ENCODE assay signal across 34 cellular contexts in the genomic region with DNA sequence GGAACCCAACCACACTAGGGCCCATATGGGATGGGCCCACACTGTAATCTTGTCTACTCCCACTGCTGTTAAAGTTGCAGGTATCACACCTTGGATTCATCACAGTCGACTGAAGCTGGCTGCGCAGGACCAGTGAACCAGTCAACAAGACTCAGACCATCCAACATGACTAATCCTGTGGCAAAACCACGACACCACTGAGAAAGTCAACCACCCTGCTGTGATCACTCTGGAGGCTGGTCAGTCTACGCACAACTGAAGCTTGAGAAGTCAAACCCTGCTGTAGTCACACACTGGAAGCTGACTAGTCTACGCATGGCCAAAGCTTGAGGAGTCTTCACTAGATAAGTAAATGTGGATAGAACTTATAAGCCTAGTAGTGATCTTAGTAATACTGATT. TPM values are rescaled to one million over a fixed set of nuclear protein-coding genes. Genes with fewer than 3 reads are reported as not detected.
A peak's percentile ranks its signal among the peaks of the same experiment; 100 is the strongest.
DNase-seq lines count a peak whose midpoint lies in the region; ATAC-seq, FAIRE-seq and TF ChIP-seq lines count a peak whose summit lies in the region.
"Had no signal": no experiment of that assay in that cellular context is flagged by ENCODE, and none has a peak within 500 bp of the region (broad histone marks: within the 10 kb centered on the region; RNA-seq: fewer than 3 reads in every experiment).

No MANE protein-coding gene starts in this region.

- peaks cover 12 to 13% of the 10 kb centered on the region in 2 donors for H3K9me3 Mint-ChIP-seq in activated T-cell treated with anti-CD3 and anti-CD28 coated beads, Interleukin-2, amount 50 U/mL, for 72 hours
- peaks cover 39% of the 10 kb centered on the region for H3K9me3 Mint-ChIP-seq in activated T-cell treated with anti-CD3 and anti-CD28 coated beads, Interleukin-2, amount 50 U/mL, for 24 hours
- H3K9me3 Mint-ChIP-seq in stimulated activated memory B cell treated with anti-CD40 and anti-IgM and Interleukin-4, amounts not matched to agents 10 μg/mL and 1 μg/mL and 100 μg/mL, for 72 hours, result peaks cover 18% of the 10 kb centered on the region
- H3K9me3 Mint-ChIP-seq in glutamatergic neuron (ENCODE audit: unreplicated experiment), result peaks cover 10% of the 10 kb centered on the region

- peaks cover 6% of the 10 kb centered on the region for H3K4me1 Mint-ChIP-seq in activated T-cell treated with anti-CD3 and anti-CD28 coated beads, Interleukin-2, amount 50 U/mL, for 72 hours (ENCODE audit: low read depth)
- H3K4me1 Mint-ChIP-seq in activated T-cell treated with anti-CD3 and anti-CD28 coated beads, Interleukin-2, amount 50 U/mL, for 24 hours (ENCODE audit: low read depth), result no peaks in the 10 kb centered on the region
- peaks cover 7% of the 10 kb centered on the region for H3K4me1 Mint-ChIP-seq in stimulated activated memory B cell treated with anti-CD40 and anti-IgM and Interleukin-4, amounts not matched to agents 10 μg/mL and 1 μg/mL and 100 μg/mL, for 72 hours
- H3K4me1 Mint-ChIP-seq in glutamatergic neuron (ENCODE audit: low read depth, unreplicated experiment), result no peaks in the 10 kb centered on the region
- H3K4me1 Mint-ChIP-seq: naive thymus-derived CD4-positive, alpha-beta T cell had no signal

- H3K27me3 ChIP-seq in bronchial epithelial cell (ENCODE audit: control insufficient read depth, insufficient read depth, low read length), result no peaks in the 10 kb centered on the region
- H3K27me3 ChIP-seq: BLaER1, brain microvascular endothelial cell had no signal

- peak in 1 of 2 donors; percentile 48 for DNase-seq in activated T-cell treated with anti-CD3 and anti-CD28 coated beads, Interleukin-2, amount 50 U/mL, for 72 hours
- DNase-seq in activated T-cell treated with anti-CD3 and anti-CD28 coated beads, Interleukin-2, amount 50 U/mL, for 24 hours, result no peak
- DNase-seq in bronchial epithelial cell (ENCODE audit: low read depth) (peak; percentile 58), glutamatergic neuron (no peak), GF-D8 (lab: John Stamatoyannopoulos, UW) (no peak)
- DNase-seq: activated CD4-positive, alpha-beta T cell treated with anti-CD3 and anti-CD28 coated beads, Interleukin-2, amount 50 U/mL, for 1 hour; activated CD8-positive, alpha-beta memory T cell treated with anti-CD3 and anti-CD28 coated beads, Interleukin-2, amount 50 U/mL, for 48 hours; activated effector memory CD4-positive, alpha-beta T cell treated with anti-CD3 and anti-CD28 coated beads, Interleukin-2, amount 50 U/mL, for 16 hours; brain microvascular endothelial cell; DMS53; HCEC 1CT; left ventricle myocardium superior; naive thymus-derived CD4-positive, alpha-beta T cell; NCI-H1048; NCI-H1694; NCI-H2171; NCI-H524; NK-92 treated with Interleukin-12 subunit alpha and Interleukin-12 subunit beta, amount 100 ng/mL, for 24 hours; nucleus accumbens; PC-9; SIG-M5; substantia nigra; SW 1271; T1000 had no signal

- no peak overlapping the region for H3K4me3 Mint-ChIP-seq in activated T-cell treated with anti-CD3 and anti-CD28 coated beads, Interleukin-2, amount 50 U/mL, for 72 hours
- no peak overlapping the region for H3K4me3 Mint-ChIP-seq in activated T-cell treated with anti-CD3 and anti-CD28 coated beads, Interleukin-2, amount 50 U/mL, for 24 hours
- no peak overlapping the region for H3K4me3 Mint-ChIP-seq in stimulated activated memory B cell treated with anti-CD40 and anti-IgM and Interleukin-4, amounts not matched to agents 10 μg/mL and 1 μg/mL and 100 μg/mL, for 72 hours
- no peak overlapping the region for H3K4me3 Mint-ChIP-seq in glutamatergic neuron (ENCODE audit: unreplicated experiment)
- H3K4me3 Mint-ChIP-seq: naive thymus-derived CD4-positive, alpha-beta T cell; type B pancreatic cell; WTC11 had no signal

- no peak overlapping the region for H3K27ac Mint-ChIP-seq in activated T-cell treated with anti-CD3 and anti-CD28 coated beads, Interleukin-2, amount 50 U/mL, for 72 hours
- H3K27ac Mint-ChIP-seq in activated T-cell treated with anti-CD3 and anti-CD28 coated beads, Interleukin-2, amount 50 U/mL, for 24 hours, result no peak overlapping the region
- no peak overlapping the region for H3K27ac Mint-ChIP-seq in stimulated activated memory B cell treated with anti-CD40 and anti-IgM and Interleukin-4, amounts not matched to agents 10 μg/mL and 1 μg/mL and 100 μg/mL, for 72 hours
- H3K27ac Mint-ChIP-seq in glutamatergic neuron (ENCODE audit: unreplicated experiment), result no peak overlapping the region
- H3K27ac Mint-ChIP-seq: type B pancreatic cell, WTC11 had no signal

- H3K4me3 ChIP-seq in bronchial epithelial cell (ENCODE audit: low read depth, low read length), result no peak overlapping the region
- H3K4me3 ChIP-seq: BLaER1, PC-9 had no signal

- no peak for FAIRE-seq in bronchial epithelial cell (lab: Jason Lieb, UNC)
- FAIRE-seq: endothelial cell of umbilical vein, G401.6 had no signal

- H3K36me3 Mint-ChIP-seq in activated T-cell treated with anti-CD3 and anti-CD28 coated beads, Interleukin-2, amount 50 U/mL, for 72 hours (ENCODE audit: insufficient read depth in 2 of 2), result peaks cover 29 to 44% of the 10 kb centered on the region in 2 donors
- peaks cover 66% of the 10 kb centered on the region for H3K36me3 Mint-ChIP-seq in activated T-cell treated with anti-CD3 and anti-CD28 coated beads, Interleukin-2, amount 50 U/mL, for 24 hours (ENCODE audit: low read depth)
- H3K36me3 Mint-ChIP-seq in stimulated activated memory B cell treated with anti-CD40 and anti-IgM and Interleukin-4, amounts not matched to agents 10 μg/mL and 1 μg/mL and 100 μg/mL, for 72 hours, result peaks cover 86% of the 10 kb centered on the region
- H3K36me3 Mint-ChIP-seq in glutamatergic neuron (ENCODE audit: unreplicated experiment), result peaks cover 34% of the 10 kb centered on the region

- no peaks in the 10 kb centered on the region for H3K27me3 Mint-ChIP-seq in activated T-cell treated with anti-CD3 and anti-CD28 coated beads, Interleukin-2, amount 50 U/mL, for 72 hours (ENCODE audit: low read depth)
- no peaks in the 10 kb centered on the region for H3K27me3 Mint-ChIP-seq in activated T-cell treated with anti-CD3 and anti-CD28 coated beads, Interleukin-2, amount 50 U/mL, for 24 hours
- H3K27me3 Mint-ChIP-seq in stimulated activated memory B cell treated with anti-CD40 and anti-IgM and Interleukin-4, amounts not matched to agents 10 μg/mL and 1 μg/mL and 100 μg/mL, for 72 hours, result no peaks in the 10 kb centered on the region
- no peaks in the 10 kb centered on the region for H3K27me3 Mint-ChIP-seq in glutamatergic neuron (ENCODE audit: unreplicated experiment)
- H3K27me3 Mint-ChIP-seq: naive thymus-derived CD4-positive, alpha-beta T cell; type B pancreatic cell had no signal

- ATAC-seq in activated T-cell treated with anti-CD3 and anti-CD28 coated beads, Interleukin-2, amount 50 U/mL, for 72 hours (replicated peaks in 1 of 2), result peak; percentile 80 to 81
- ATAC-seq in HG02981 (IDR thresholded peaks at IDR 0.05; ENCODE audit: unreplicated experiment), result peak; percentile 40
- peak; percentile 74 for ATAC-seq in stimulated activated memory B cell treated with anti-CD40 and anti-IgM and Interleukin-4, amounts not matched to agents 10 μg/mL and 1 μg/mL and 100 μg/mL, for 72 hours
- ATAC-seq in GM21381 (IDR thresholded peaks at IDR 0.05; ENCODE audit: unreplicated experiment), result no peak
- ATAC-seq: left ventricle myocardium superior; naive thymus-derived CD4-positive, alpha-beta T cell; WTC11 had no signal

- peaks cover 10% of the 10 kb centered on the region for H3K36me3 ChIP-seq in bronchial epithelial cell (ENCODE audit: control insufficient read depth, insufficient read depth, low read length)
- H3K36me3 ChIP-seq: brain microvascular endothelial cell had no signal

- TF ChIP-seq CTCF in bronchial epithelial cell (IDR thresholded peaks at IDR 0.05; ENCODE audit: insufficient read depth, low read length, severe bottlenecking), result no peak
- TF ChIP-seq CTCF in glutamatergic neuron (IDR thresholded peaks at IDR 0.05; ENCODE audit: partially characterized antibody, unreplicated experiment), result no peak

RNA-seq across cellular contexts. Expression of a gene that starts 9.6 kb away (rescaled TPM):
- total RNA-seq in activated T-cell treated with anti-CD3 and anti-CD28 coated beads, Interleukin-2, amount 50 U/mL, for 72 hours, result 10 to 100 TPM; 33.4 to 44.5 TPM
- total RNA-seq in bronchial epithelial cell, result 51.9 and 68.0 TPM in 2 replicates
- 33.3 TPM for total RNA-seq in glutamatergic neuron (ENCODE audit: unreplicated experiment)

RNA-seq across cellular contexts. Expression of a gene that starts 31.2 kb away (rescaled TPM):
- total RNA-seq in activated T-cell treated with anti-CD3 and anti-CD28 coated beads, Interleukin-2, amount 50 U/mL, for 72 hours, result 10 to 100 TPM; 21.5 to 27.1 TPM
- total RNA-seq in bronchial epithelial cell (4.7 and 6.9 TPM in 2 replicates), glutamatergic neuron (ENCODE audit: unreplicated experiment) (24.5 TPM)

RNA-seq across cellular contexts. Expression of a gene that starts 32.2 kb away (rescaled TPM):
- 10 to 100 TPM; 26.4 to 37.0 TPM for total RNA-seq in activated T-cell treated with anti-CD3 and anti-CD28 coated beads, Interleukin-2, amount 50 U/mL, for 72 hours
- total RNA-seq in bronchial epithelial cell (0.51 and 0.53 TPM in 2 replicates), glutamatergic neuron (ENCODE audit: unreplicated experiment) (not detected)
- total RNA-seq: WTC11 had no signal

RNA-seq across cellular contexts. Expression of a gene that starts 53.5 kb away (rescaled TPM):
- not detected for total RNA-seq in activated T-cell treated with anti-CD3 and anti-CD28 coated beads, Interleukin-2, amount 50 U/mL, for 72 hours
- total RNA-seq in bronchial epithelial cell, result not detected in 2 replicates
- total RNA-seq in glutamatergic neuron (ENCODE audit: unreplicated experiment), result not detected
- total RNA-seq: endothelial cell of umbilical vein; left ventricle myocardium superior; naive thymus-derived CD4-positive, alpha-beta T cell; PC-9; pulmonary artery endothelial cell; skeletal muscle tissue; WTC11 had no signal

Comparison
In these comparisons a context has a peak if more than half of its experiments do, and no peak if none do; other contexts are left out.
1. RNA of a gene that starts 32.2 kb away (total RNA-seq): 26.4 to 37.0 TPM in activated T-cell treated with anti-CD3 and anti-CD28 coated beads, Interleukin-2, amount 50 U/mL, for 72 hours; 0.51 to 0.53 TPM in bronchial epithelial cell and not detected in glutamatergic neuron (single experiment); every median in the first group is over 10 times any median in the second.